Comparison of ENCODE assay signal across 19 cellular contexts in the genomic region with DNA sequence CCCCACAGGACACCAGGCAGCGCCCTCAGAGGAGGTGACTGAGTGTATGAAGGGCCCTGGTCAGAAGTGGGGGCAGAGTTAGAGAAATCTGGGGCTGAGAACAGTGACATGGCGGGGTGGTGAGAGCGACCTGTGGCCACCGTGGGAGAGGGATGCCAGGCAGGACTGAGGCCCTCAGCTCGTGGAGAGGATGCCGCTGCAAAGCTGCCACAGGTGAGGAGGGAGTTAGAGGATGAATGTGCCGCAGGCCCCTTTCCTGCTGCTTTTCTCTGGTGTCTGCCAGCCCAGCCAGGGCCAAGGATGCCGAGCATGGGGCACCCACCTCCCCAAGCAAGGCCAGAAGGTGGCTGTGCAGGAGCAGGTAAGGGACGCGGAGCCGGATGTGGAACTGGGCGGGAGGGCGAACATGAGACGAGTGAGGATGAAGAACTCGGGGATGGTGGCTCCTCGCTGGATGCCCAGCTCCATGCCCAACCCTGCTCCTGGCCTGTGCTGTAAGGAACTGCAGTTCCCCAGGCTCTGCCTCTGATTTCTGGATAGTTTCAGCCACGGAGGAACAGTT.
"Had no signal": no experiment of that assay in that cellular context is flagged by ENCODE, and none has a peak within 500 bp of the region (broad histone marks: within the 10 kb centered on the region; RNA-seq: fewer than 3 reads in every experiment).

No MANE protein-coding gene starts in this region.

- ATAC-seq: heart right ventricle; left colon; naive thymus-derived CD4-positive, alpha-beta T cell; right lobe of liver; stimulated activated naive B cell treated with anti-CD40 and anti-IgM and Interleukin-4, amounts not matched to agents 10 μg/mL and 1 μg/mL and 100 μg/mL, for 72 hours had no signal

- H3K27ac Mint-ChIP-seq: activated naive CD4-positive, alpha-beta T cell treated with anti-CD3 and anti-CD28 coated beads, Interleukin-2, amount 10 ng/mL, durations not matched to agents 7 days and 5 days; activated naive CD8-positive, alpha-beta T cell treated with anti-CD3 and anti-CD28 coated beads, Interleukin-2, amount 50 U/mL, for 24 hours; naive thymus-derived CD4-positive, alpha-beta T cell; stimulated activated naive B cell treated with anti-CD40 and anti-IgM and Interleukin-4, amounts not matched to agents 10 μg/mL and 1 μg/mL and 100 μg/mL, for 72 hours had no signal

- H3K27me3 ChIP-seq: right lobe of liver, upper lobe of left lung had no signal

- H3K36me3 ChIP-seq: heart right ventricle, neutrophil, right lobe of liver, upper lobe of left lung had no signal

- H3K4me1 Mint-ChIP-seq: activated naive CD4-positive, alpha-beta T cell treated with anti-CD3 and anti-CD28 coated beads, Interleukin-2, amount 10 ng/mL, durations not matched to agents 7 days and 5 days; activated naive CD8-positive, alpha-beta T cell treated with anti-CD3 and anti-CD28 coated beads, Interleukin-2, amount 50 U/mL, for 24 hours; naive thymus-derived CD4-positive, alpha-beta T cell; stimulated activated naive B cell treated with anti-CD40 and anti-IgM and Interleukin-4, amounts not matched to agents 10 μg/mL and 1 μg/mL and 100 μg/mL, for 72 hours had no signal

- DNase-seq: activated CD4-positive, alpha-beta T cell treated with anti-CD3 and anti-CD28 coated beads for 1 hour; activated CD4-positive, alpha-beta T cell treated with anti-CD3 and anti-CD28 coated beads, Interleukin-2, amount 50 U/mL, for 4 hours; activated effector memory CD4-positive, alpha-beta T cell treated with anti-CD3 and anti-CD28 coated beads, Interleukin-2, amount 50 U/mL, for 16 hours; activated naive CD4-positive, alpha-beta T cell treated with anti-CD3 and anti-CD28 coated beads, Interleukin-2, amount 10 ng/mL, durations not matched to agents 7 days and 5 days; activated naive CD8-positive, alpha-beta T cell treated with anti-CD3 and anti-CD28 coated beads, Interleukin-2, amount 50 U/mL, for 24 hours; cortex of kidney; heart right ventricle; islet precursor cell; left colon; naive thymus-derived CD4-positive, alpha-beta T cell; small intestine; stimulated activated CD4-positive, alpha-beta T cell treated with anti-CD3 and anti-CD28 coated beads, Interleukin-2, amount 100 ng/mL, for 24 hours; stimulated activated naive B cell treated with anti-CD40 and anti-IgM and Interleukin-4, amounts not matched to agents 10 μg/mL and 1 μg/mL and 100 μg/mL, for 72 hours; T-helper 9 cell had no signal

- H3K36me3 Mint-ChIP-seq: activated naive CD4-positive, alpha-beta T cell treated with anti-CD3 and anti-CD28 coated beads, Interleukin-2, amount 10 ng/mL, durations not matched to agents 7 days and 5 days; naive thymus-derived CD4-positive, alpha-beta T cell; stimulated activated naive B cell treated with anti-CD40 and anti-IgM and Interleukin-4, amounts not matched to agents 10 μg/mL and 1 μg/mL and 100 μg/mL, for 72 hours had no signal

- H3K4me1 ChIP-seq: heart right ventricle, right lobe of liver, upper lobe of left lung had no signal

- H3K27me3 Mint-ChIP-seq: activated naive CD8-positive, alpha-beta T cell treated with anti-CD3 and anti-CD28 coated beads, Interleukin-2, amount 50 U/mL, for 24 hours; naive thymus-derived CD4-positive, alpha-beta T cell; stimulated activated naive B cell treated with anti-CD40 and anti-IgM and Interleukin-4, amounts not matched to agents 10 μg/mL and 1 μg/mL and 100 μg/mL, for 72 hours had no signal

- H3K9me3 Mint-ChIP-seq: activated naive CD4-positive, alpha-beta T cell treated with anti-CD3 and anti-CD28 coated beads, Interleukin-2, amount 10 ng/mL, durations not matched to agents 7 days and 5 days; activated naive CD8-positive, alpha-beta T cell treated with anti-CD3 and anti-CD28 coated beads, Interleukin-2, amount 50 U/mL, for 24 hours; naive thymus-derived CD4-positive, alpha-beta T cell; stimulated activated naive B cell treated with anti-CD40 and anti-IgM and Interleukin-4, amounts not matched to agents 10 μg/mL and 1 μg/mL and 100 μg/mL, for 72 hours had no signal

- H3K4me3 Mint-ChIP-seq: activated naive CD4-positive, alpha-beta T cell treated with anti-CD3 and anti-CD28 coated beads, Interleukin-2, amount 10 ng/mL, durations not matched to agents 7 days and 5 days; activated naive CD8-positive, alpha-beta T cell treated with anti-CD3 and anti-CD28 coated beads, Interleukin-2, amount 50 U/mL, for 24 hours; naive thymus-derived CD4-positive, alpha-beta T cell; stimulated activated naive B cell treated with anti-CD40 and anti-IgM and Interleukin-4, amounts not matched to agents 10 μg/mL and 1 μg/mL and 100 μg/mL, for 72 hours had no signal

- H3K4me3 ChIP-seq: heart right ventricle, lung, right lobe of liver, upper lobe of left lung had no signal

- H3K9me3 ChIP-seq: heart right ventricle, neutrophil, right lobe of liver, upper lobe of left lung had no signal

- H3K27ac ChIP-seq: epithelial cell of prostate, heart right ventricle, neutrophil, right lobe of liver, upper lobe of left lung had no signal
